In the genomic region with DNA sequence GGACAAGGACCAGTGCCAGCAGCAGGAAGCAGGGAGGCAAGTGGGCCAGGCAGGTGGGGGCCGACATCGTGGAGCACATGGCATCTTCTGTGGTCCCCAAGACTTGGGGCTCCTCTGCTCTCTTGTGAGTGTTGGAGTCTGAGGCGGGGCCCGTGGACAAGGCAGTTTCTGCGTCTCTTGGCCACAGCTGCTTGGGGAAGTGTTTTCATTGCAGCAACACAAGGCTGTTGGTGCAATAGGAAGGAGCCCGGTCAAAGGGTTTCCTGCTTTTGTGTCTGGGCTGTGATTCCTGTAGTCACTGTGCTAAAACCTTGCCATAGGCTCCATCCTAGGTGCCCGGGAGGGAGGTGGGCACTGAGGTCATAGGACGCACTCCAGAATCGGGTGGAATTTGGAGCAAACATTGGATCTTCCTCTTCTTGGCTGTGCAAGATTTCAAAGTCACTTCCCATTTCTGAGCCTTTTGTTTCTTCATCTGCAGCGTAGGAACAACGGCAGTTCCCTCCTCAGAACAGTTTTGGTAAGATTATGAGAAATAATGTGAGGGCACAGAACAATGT, we compare ENCODE assay signal across 11 cellular contexts. TPM values are rescaled to one million over a fixed set of nuclear protein-coding genes. Genes with fewer than 3 reads are reported as not detected.
DNase-seq lines count a peak whose midpoint lies in the region; ATAC-seq and TF ChIP-seq lines count a peak whose summit lies in the region.
"Had no signal": no experiment of that assay in that cellular context is flagged by ENCODE, and none has a peak within 500 bp of the region (broad histone marks: within the 10 kb centered on the region; RNA-seq: fewer than 3 reads in every experiment).

A gene (minus strand): TSS at position 140 of the 560 bp plus-strand sequence. CDS start 61 bp downstream, at position 79.

- H2AFZ ChIP-seq in PC-3 (ENCODE audit: low read length), result 0 out of 2 replicates have a peak within 1 kb of the TSS, but pooled peaks have one; percentile 16

- H3F3A ChIP-seq in PC-3 (ENCODE audit: low read length, unreplicated experiment), result no peaks in the 10 kb centered on the region

- H3K27me3 ChIP-seq in PC-3 (ENCODE audit: low read length) (no peaks in the 10 kb centered on the region), vagina (no peaks in the 10 kb centered on the region)

- no peak for DNase-seq in PC-3
- peak in 1 of 3 donors; percentile 55 for DNase-seq in mucosa of descending colon
- DNase-seq in vagina (ENCODE audit: extremely low spot score in 2 of 2), result no peak
- no peak for DNase-seq in ureter (ENCODE audit: low spot score)
- DNase-seq: activated CD8-positive, alpha-beta memory T cell treated with anti-CD3 and anti-CD28 coated beads, Interleukin-2, amount 50 U/mL, for 48 hours; DMS79; HCEC 1CT; SW 1271 had no signal

- intact Hi-C loops in PC-3 (cut with micrococcal nuclease), result no loop called here
- intact Hi-C loops in mucosa of descending colon (cut with DNase I, micrococcal nuclease), result no loop called here
- intact Hi-C loops in vagina (cut with DNase I), result no loop called here

- no peak for TF ChIP-seq POLR2A in vagina (IDR thresholded peaks at IDR 0.05)

- POLR2A ChIA-PET in PC-3 (lab: Charles Lee; ENCODE audit: unreplicated experiment), result no interaction called here

- TF ChIP-seq CTCF in PC-3 (conservative IDR thresholded peaks at IDR 0.05; ENCODE audit: low read depth, low read length) (no peak), mucosa of descending colon (IDR thresholded peaks at IDR 0.05) (no peak), vagina (IDR thresholded peaks at IDR 0.05) (no peak)

- H3K27ac ChIP-seq in PC-3 (ENCODE audit: low read length) (peak within 1 kb of the TSS; percentile 45; the same call in 1 of the 2 replicates), vagina (peak within 1 kb of the TSS; percentile 18)

- no peaks in the 10 kb centered on the region for H4K20me1 ChIP-seq in PC-3 (ENCODE audit: low read length)

- CTCF ChIA-PET in PC-3 (lab: Charles Lee), result no interaction called here

- no peaks in the 10 kb centered on the region for H3K79me2 ChIP-seq in PC-3 (ENCODE audit: low read length)

- H3K4me3 ChIP-seq in PC-3 (ENCODE audit: low read length), result no peak within 1 kb of the TSS
- no peak within 1 kb of the TSS for H3K4me3 ChIP-seq in mucosa of descending colon
- H3K4me3 ChIP-seq in vagina, result peak within 1 kb of the TSS in 1 of 2 donors; percentile 23

- ATAC-seq in PC-3 (no peak), esophagus mucosa (peak; percentile 3), mucosa of descending colon (peak; percentile 36), HG03439 (IDR thresholded peaks at IDR 0.05; ENCODE audit: unreplicated experiment) (no peak), SK-N-SH treated with all-trans-retinoic acid at 6 μM for 48 hours (no peak)

- H3K4me1 ChIP-seq in PC-3 (ENCODE audit: insufficient read depth, low read length), result peaks cover 33% of the 10 kb centered on the region
- H3K4me1 ChIP-seq in mucosa of descending colon (ENCODE audit: low read depth), result no peaks in the 10 kb centered on the region
- H3K4me1 ChIP-seq in vagina, result peaks cover 21% of the 10 kb centered on the region

- H3K9me2 ChIP-seq in PC-3 (replicated peaks; ENCODE audit: low read length), result no peaks in the 10 kb centered on the region

- BruUV-seq in PC-3 (replicated peaks; lab: Mats Ljungman, UMichigan), result no TSS peak

- peak within 1 kb of the TSS; percentile 28; the same call in 1 of the 2 replicates for H3K4me2 ChIP-seq in PC-3 (ENCODE audit: low read length)

- H3K9ac ChIP-seq in PC-3 (ENCODE audit: low read length), result no peak within 1 kb of the TSS

- H3K9me3 ChIP-seq in PC-3 (ENCODE audit: low read length) (no peaks in the 10 kb centered on the region), mucosa of descending colon (no peaks in the 10 kb centered on the region), vagina (no peaks in the 10 kb centered on the region)

- no peaks in the 10 kb centered on the region for H3K36me3 ChIP-seq in PC-3 (ENCODE audit: low read depth, low read length)
- no peaks in the 10 kb centered on the region for H3K36me3 ChIP-seq in mucosa of descending colon (ENCODE audit: low read depth)
- no peaks in the 10 kb centered on the region for H3K36me3 ChIP-seq in vagina

TF ChIP-seq in SK-N-SH treated with all-trans-retinoic acid at 6 μM for 48 hours, 23 proteins besides CTCF, POLR2A, EP300 and RAD21:
- TF ChIP-seq, protein P1, sequence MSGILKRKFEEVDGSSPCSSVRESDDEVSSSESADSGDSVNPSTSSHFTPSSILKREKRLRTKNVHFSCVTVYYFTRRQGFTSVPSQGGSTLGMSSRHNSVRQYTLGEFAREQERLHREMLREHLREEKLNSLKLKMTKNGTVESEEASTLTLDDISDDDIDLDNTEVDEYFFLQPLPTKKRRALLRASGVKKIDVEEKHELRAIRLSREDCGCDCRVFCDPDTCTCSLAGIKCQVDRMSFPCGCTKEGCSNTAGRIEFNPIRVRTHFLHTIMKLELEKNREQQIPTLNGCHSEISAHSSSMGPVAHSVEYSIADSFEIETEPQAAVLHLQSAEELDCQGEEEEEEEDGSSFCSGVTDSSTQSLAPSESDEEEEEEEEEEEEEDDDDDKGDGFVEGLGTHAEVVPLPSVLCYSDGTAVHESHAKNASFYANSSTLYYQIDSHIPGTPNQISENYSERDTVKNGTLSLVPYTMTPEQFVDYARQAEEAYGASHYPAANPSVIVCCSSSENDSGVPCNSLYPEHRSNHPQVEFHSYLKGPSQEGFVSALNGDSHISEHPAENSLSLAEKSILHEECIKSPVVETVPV (CRISPR knock-in tag; IDR thresholded peaks at IDR 0.05), result no peak
- TF ChIP-seq ZNF565 (CRISPR knock-in tag; conservative IDR thresholded peaks at IDR 0.05; ENCODE audit: low read depth) (no peak), ZFP3 (CRISPR knock-in tag; IDR thresholded peaks at IDR 0.05) (no peak), PPARA (CRISPR knock-in tag; IDR thresholded peaks at IDR 0.05; ENCODE audit: borderline replicate concordance) (no peak), OSR1 (CRISPR knock-in tag; IDR thresholded peaks at IDR 0.05) (no peak), ESRRG (CRISPR knock-in tag; IDR thresholded peaks at IDR 0.05) (no peak), ISL1 (CRISPR knock-in tag; IDR thresholded peaks at IDR 0.05) (no peak), RARB (CRISPR knock-in tag; IDR thresholded peaks at IDR 0.05) (no peak), TCF4 (CRISPR knock-in tag; IDR thresholded peaks at IDR 0.05; ENCODE audit: borderline replicate concordance) (no peak), TOX (CRISPR knock-in tag; IDR thresholded peaks at IDR 0.05; ENCODE audit: borderline replicate concordance) (no peak), CSDC2 (CRISPR knock-in tag; IDR thresholded peaks at IDR 0.05) (no peak), ZC3H10 (CRISPR knock-in tag; IDR thresholded peaks at IDR 0.05) (no peak), ZNF70 (CRISPR knock-in tag; IDR thresholded peaks at IDR 0.05) (no peak), SNAI2 (CRISPR knock-in tag; IDR thresholded peaks at IDR 0.05) (no peak)
- TF ChIP-seq, protein P2, sequence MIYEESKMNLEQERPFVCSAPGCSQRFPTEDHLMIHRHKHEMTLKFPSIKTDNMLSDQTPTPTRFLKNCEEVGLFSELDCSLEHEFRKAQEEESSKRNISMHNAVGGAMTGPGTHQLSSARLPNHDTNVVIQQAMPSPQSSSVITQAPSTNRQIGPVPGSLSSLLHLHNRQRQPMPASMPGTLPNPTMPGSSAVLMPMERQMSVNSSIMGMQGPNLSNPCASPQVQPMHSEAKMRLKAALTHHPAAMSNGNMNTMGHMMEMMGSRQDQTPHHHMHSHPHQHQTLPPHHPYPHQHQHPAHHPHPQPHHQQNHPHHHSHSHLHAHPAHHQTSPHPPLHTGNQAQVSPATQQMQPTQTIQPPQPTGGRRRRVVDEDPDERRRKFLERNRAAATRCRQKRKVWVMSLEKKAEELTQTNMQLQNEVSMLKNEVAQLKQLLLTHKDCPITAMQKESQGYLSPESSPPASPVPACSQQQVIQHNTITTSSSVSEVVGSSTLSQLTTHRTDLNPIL (CRISPR knock-in tag; IDR thresholded peaks at IDR 0.05; ENCODE audit: low read depth), result no peak
- TF ChIP-seq, protein P3, sequence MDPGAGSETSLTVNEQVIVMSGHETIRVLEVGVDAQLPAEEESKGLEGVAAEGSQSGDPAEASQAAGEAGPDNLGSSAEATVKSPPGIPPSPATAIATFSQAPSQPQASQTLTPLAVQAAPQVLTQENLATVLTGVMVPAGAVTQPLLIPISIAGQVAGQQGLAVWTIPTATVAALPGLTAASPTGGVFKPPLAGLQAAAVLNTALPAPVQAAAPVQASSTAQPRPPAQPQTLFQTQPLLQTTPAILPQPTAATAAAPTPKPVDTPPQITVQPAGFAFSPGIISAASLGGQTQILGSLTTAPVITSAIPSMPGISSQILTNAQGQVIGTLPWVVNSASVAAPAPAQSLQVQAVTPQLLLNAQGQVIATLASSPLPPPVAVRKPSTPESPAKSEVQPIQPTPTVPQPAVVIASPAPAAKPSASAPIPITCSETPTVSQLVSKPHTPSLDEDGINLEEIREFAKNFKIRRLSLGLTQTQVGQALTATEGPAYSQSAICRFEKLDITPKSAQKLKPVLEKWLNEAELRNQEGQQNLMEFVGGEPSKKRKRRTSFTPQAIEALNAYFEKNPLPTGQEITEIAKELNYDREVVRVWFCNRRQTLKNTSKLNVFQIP (CRISPR knock-in tag; IDR thresholded peaks at IDR 0.05; ENCODE audit: borderline replicate concordance, low read depth), result no peak
- TF ChIP-seq, protein P4, sequence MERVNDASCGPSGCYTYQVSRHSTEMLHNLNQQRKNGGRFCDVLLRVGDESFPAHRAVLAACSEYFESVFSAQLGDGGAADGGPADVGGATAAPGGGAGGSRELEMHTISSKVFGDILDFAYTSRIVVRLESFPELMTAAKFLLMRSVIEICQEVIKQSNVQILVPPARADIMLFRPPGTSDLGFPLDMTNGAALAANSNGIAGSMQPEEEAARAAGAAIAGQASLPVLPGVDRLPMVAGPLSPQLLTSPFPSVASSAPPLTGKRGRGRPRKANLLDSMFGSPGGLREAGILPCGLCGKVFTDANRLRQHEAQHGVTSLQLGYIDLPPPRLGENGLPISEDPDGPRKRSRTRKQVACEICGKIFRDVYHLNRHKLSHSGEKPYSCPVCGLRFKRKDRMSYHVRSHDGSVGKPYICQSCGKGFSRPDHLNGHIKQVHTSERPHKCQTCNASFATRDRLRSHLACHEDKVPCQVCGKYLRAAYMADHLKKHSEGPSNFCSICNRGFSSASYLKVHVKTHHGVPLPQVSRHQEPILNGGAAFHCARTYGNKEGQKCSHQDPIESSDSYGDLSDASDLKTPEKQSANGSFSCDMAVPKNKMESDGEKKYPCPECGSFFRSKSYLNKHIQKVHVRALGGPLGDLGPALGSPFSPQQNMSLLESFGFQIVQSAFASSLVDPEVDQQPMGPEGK (CRISPR knock-in tag; IDR thresholded peaks at IDR 0.05; ENCODE audit: borderline replicate concordance), result no peak

RNA-seq across cellular contexts. Expression of the gene that starts here (rescaled TPM):
- total RNA-seq in PC-3 (2014; rRNA removed) (0.52 and 2.1 TPM in 2 replicates), esophagus mucosa (1.0 TPM), mucosa of descending colon (1 to 10 TPM in 2 of 3 donors, under 1 TPM in 1; 0.87 to 5.4 (median 3.4) TPM), vagina (2.9 TPM), ureter (3.6 TPM)

Comparison
In these comparisons a context has a peak if more than half of its experiments do, and no peak if none do; other contexts are left out.
1. ATAC-seq: peak in esophagus mucosa (single experiment) and mucosa of descending colon (single experiment); none in PC-3 (single experiment), HG03439 (single experiment) and SK-N-SH treated with all-trans-retinoic acid at 6 μM for 48 hours (single experiment).